ENCODE assay signal across 12 cellular contexts in the genomic region with DNA sequence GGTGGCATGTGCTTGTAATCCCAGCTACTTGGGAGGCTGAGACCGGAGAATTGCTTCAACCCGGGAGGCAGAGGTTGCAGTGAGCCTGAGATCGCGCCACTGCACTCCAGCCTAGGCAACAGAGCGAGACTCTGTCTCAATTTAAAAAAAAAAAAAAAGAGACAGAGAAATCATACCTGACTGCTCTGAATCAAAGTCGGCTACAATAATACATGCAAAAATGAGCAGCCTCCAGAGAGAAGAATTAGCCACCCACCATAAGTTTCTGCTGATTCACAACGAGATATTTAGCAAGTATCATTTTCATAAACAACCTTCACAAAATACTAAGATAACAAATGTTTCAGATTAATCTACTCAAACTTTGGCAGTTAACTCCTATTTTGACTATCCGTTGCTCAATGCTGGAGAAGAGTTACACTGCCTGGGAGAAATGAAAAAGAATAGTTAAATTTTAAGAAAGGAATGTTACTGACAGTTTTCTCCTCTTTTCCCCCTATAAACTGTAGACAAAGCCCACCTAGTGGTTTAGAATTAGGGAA. TPM values are rescaled to one million over a fixed set of nuclear protein-coding genes. Genes with fewer than 3 reads are reported as not detected.
DNase-seq lines count a peak whose midpoint lies in the region; ATAC-seq, FAIRE-seq and TF ChIP-seq lines count a peak whose summit lies in the region.
"Had no signal": no experiment of that assay in that cellular context is flagged by ENCODE, and none has a peak within 500 bp of the region (broad histone marks: within the 10 kb centered on the region; RNA-seq: fewer than 3 reads in every experiment).

No MANE protein-coding gene starts in this region.

- H3K9me3 ChIP-seq in BLaER1 (no peaks in the 10 kb centered on the region), astrocyte (ENCODE audit: insufficient read depth, low read depth, low read length) (no peaks in the 10 kb centered on the region), mesodermal cell (ENCODE audit: control insufficient read depth, low read length) (no peaks in the 10 kb centered on the region), left ventricle myocardium inferior (replicated peaks) (no peaks in the 10 kb centered on the region), spleen (no peaks in the 10 kb centered on the region)

- WGBS in mesodermal cell (ENCODE audit: insufficient coverage in 2 of 2), 2 experiments, result 90 to 97% methylated on average over 3 to 4 of the region's 8 CpGs
- WGBS in spleen, 5 donors, result 59 to 91% (median 72%) methylated on average over 8 of the region's 8 CpGs

- FAIRE-seq in astrocyte (lab: Jason Lieb, UNC) (no peak), HTR-8/SVneo (lab: Jason Lieb, UNC) (no peak)

- H3K36me3 ChIP-seq in BLaER1 (peaks cover 9% of the 10 kb centered on the region; the same call in 1 of the 2 replicates), astrocyte (ENCODE audit: insufficient read depth, low read length) (no peaks in the 10 kb centered on the region), mesodermal cell (ENCODE audit: control insufficient read depth, insufficient read depth, low read length) (no peaks in the 10 kb centered on the region), left ventricle myocardium inferior (no peaks in the 10 kb centered on the region), spleen (no peaks in the 10 kb centered on the region)

- H3K36me3 Mint-ChIP-seq in astrocyte (ENCODE audit: low read depth, unreplicated experiment), result no peaks in the 10 kb centered on the region
- H3K36me3 Mint-ChIP-seq: activated naive CD4-positive, alpha-beta T cell treated with anti-CD3 and anti-CD28 coated beads, Interleukin-2, amount 50 U/mL, for 24 hours had no signal

- H3K79me2 ChIP-seq in astrocyte (ENCODE audit: insufficient read depth, low read length), result peaks cover 5% of the 10 kb centered on the region

- no peak for TF ChIP-seq POLR2A in spleen (IDR thresholded peaks at IDR 0.05)

- no peak for ATAC-seq in esophagus mucosa

- H3K27ac ChIP-seq in BLaER1 (no peak overlapping the region), HL-60 (replicated peaks) (peak overlapping the region; percentile 96), astrocyte (ENCODE audit: low read depth, low read length) (no peak overlapping the region), mesodermal cell (ENCODE audit: low read depth, low read length, severe bottlenecking) (no peak overlapping the region), left ventricle myocardium inferior (replicated peaks) (no peak overlapping the region), spleen (peak overlapping the region in 1 of 8 donors; percentile 91)

- no peak overlapping the region for H2AFZ ChIP-seq in astrocyte (ENCODE audit: low read depth, low read length)

- peak overlapping the region; percentile 82 for H3K4me2 ChIP-seq in BLaER1
- H3K4me2 ChIP-seq in astrocyte (ENCODE audit: low read length), result peak overlapping the region; percentile 96

- H3K9ac ChIP-seq in BLaER1 (peak overlapping the region; percentile 27; the same call in 1 of the 2 replicates), astrocyte (ENCODE audit: low read length) (peak overlapping the region; percentile 84)

- intact Hi-C loops in left ventricle myocardium inferior (cut with micrococcal nuclease), result no loop called here
- intact Hi-C loops in spleen (cut with DNase I; ENCODE audit: low total_unique reads), result no loop called here

- H3K27me3 ChIP-seq in BLaER1 (no peaks in the 10 kb centered on the region), HL-60 (ENCODE audit: insufficient read depth, poor library complexity, severe bottlenecking) (no peaks in the 10 kb centered on the region), astrocyte (ENCODE audit: insufficient read depth, low read length) (no peaks in the 10 kb centered on the region), left ventricle myocardium inferior (ENCODE audit: low read depth) (no peaks in the 10 kb centered on the region), spleen (replicated peaks in 1 of 7) (peaks cover 0 to 16% (median 0%) of the 10 kb centered on the region in 7 donors)

- no peaks in the 10 kb centered on the region for H3K9me3 Mint-ChIP-seq in astrocyte (ENCODE audit: unreplicated experiment)
- H3K9me3 Mint-ChIP-seq: activated naive CD4-positive, alpha-beta T cell treated with anti-CD3 and anti-CD28 coated beads, Interleukin-2, amount 50 U/mL, for 24 hours had no signal

- H3K27ac Mint-ChIP-seq in astrocyte (ENCODE audit: unreplicated experiment), result no peak overlapping the region
- H3K27ac Mint-ChIP-seq: activated CD8-positive, alpha-beta T cell treated with anti-CD3 and anti-CD28 coated beads, Interleukin-2, amount 10 ng/mL, durations not matched to agents 7 days and 5 days; activated naive CD4-positive, alpha-beta T cell treated with anti-CD3 and anti-CD28 coated beads, Interleukin-2, amount 50 U/mL, for 24 hours had no signal

- TF ChIP-seq CTCF in HL-60 (IDR thresholded peaks at IDR 0.05; ENCODE audit: insufficient read depth, low read length) (no peak), astrocyte (IDR thresholded peaks at IDR 0.05; ENCODE audit: insufficient read depth, low read depth, low read length) (no peak), left ventricle myocardium inferior (IDR thresholded peaks at IDR 0.05; ENCODE audit: borderline replicate concordance) (no peak), spleen (IDR thresholded peaks at IDR 0.05 in 8 of 11, conservative IDR thresholded peaks at IDR 0.05 in 3 of 11) (no peak)

- no peak overlapping the region for H3K4me3 Mint-ChIP-seq in astrocyte (ENCODE audit: unreplicated experiment)

- no peaks in the 10 kb centered on the region for H4K20me1 ChIP-seq in BLaER1
- H4K20me1 ChIP-seq in astrocyte (ENCODE audit: insufficient read depth, low read length), result no peaks in the 10 kb centered on the region

- peaks cover 18% of the 10 kb centered on the region for H3K4me1 Mint-ChIP-seq in astrocyte (ENCODE audit: low read depth, unreplicated experiment)

- H3K4me1 ChIP-seq in BLaER1 (peaks cover 33% of the 10 kb centered on the region), astrocyte (ENCODE audit: insufficient read depth, low read length) (peaks cover 10% of the 10 kb centered on the region), mesodermal cell (ENCODE audit: control insufficient read depth, insufficient read depth, low read length, poor library complexity, severe bottlenecking) (peaks cover 16% of the 10 kb centered on the region), left ventricle myocardium inferior (peaks cover 22% of the 10 kb centered on the region), spleen (peaks cover 5 to 48% (median 30%) of the 10 kb centered on the region in 6 donors)

- H3K4me3 ChIP-seq in BLaER1, result peak overlapping the region; percentile 88
- H3K4me3 ChIP-seq in HL-60 (replicated peaks; ENCODE audit: insufficient read depth, low read length), result peak overlapping the region; percentile 72
- H3K4me3 ChIP-seq in astrocyte (ENCODE audit: insufficient read depth, low read depth, low read length), result peak overlapping the region; percentile 90
- H3K4me3 ChIP-seq in mesodermal cell (ENCODE audit: extremely low read depth, insufficient read depth, low read length, poor library complexity, severe bottlenecking), result peak overlapping the region; percentile 61
- no peak overlapping the region for H3K4me3 ChIP-seq in left ventricle myocardium inferior
- peak overlapping the region in 1 of 8 donors; percentile 87 for H3K4me3 ChIP-seq in spleen

- DNase-seq in HL-60 (ENCODE audit: low read depth in 1 of 2, low spot score in 1 of 2), result peak in 1 of 2 experiments; percentile 38
- DNase-seq in astrocyte (ENCODE audit: low read depth), result no peak
- no peak for DNase-seq in left ventricle myocardium inferior
- no peak for DNase-seq in spleen
- no peak for DNase-seq in HTR-8/SVneo (ENCODE audit: insufficient read length, low spot score)
- DNase-seq: activated CD8-positive, alpha-beta T cell treated with anti-CD3 and anti-CD28 coated beads, Interleukin-2, amount 10 ng/mL, durations not matched to agents 7 days and 5 days; Karpas-422; NCI-H446 had no signal

- H3K27me3 Mint-ChIP-seq in astrocyte (ENCODE audit: low read depth, unreplicated experiment), result no peaks in the 10 kb centered on the region
- H3K27me3 Mint-ChIP-seq: activated naive CD4-positive, alpha-beta T cell treated with anti-CD3 and anti-CD28 coated beads, Interleukin-2, amount 50 U/mL, for 24 hours had no signal

RNA-seq across cellular contexts. Expression of a gene that starts 1.5 kb away (rescaled TPM):
- total RNA-seq in astrocyte, result 27.7 and 29.6 TPM in 2 replicates
- 20.0 TPM for polyA plus RNA-seq in mesodermal cell (2013, experiment 1 of 2)
- polyA plus RNA-seq in mesodermal cell (2013, experiment 2 of 2), result 21.2 TPM
- total RNA-seq in left ventricle myocardium inferior, result 82.8 TPM
- total RNA-seq in spleen, result 10 to 100 TPM; 17.4 to 29.6 (median 22.4) TPM
- 1 to 10 TPM; 3.8 to 6.7 (median 6.4) TPM for polyA plus RNA-seq in spleen
- 14.3 TPM for total RNA-seq in esophagus mucosa

RNA-seq across cellular contexts. Expression of a gene that starts 30.3 kb away (rescaled TPM):
- 32.3 and 39.1 TPM in 2 replicates for total RNA-seq in astrocyte
- 23.0 TPM for polyA plus RNA-seq in mesodermal cell (2013, experiment 1 of 2)
- 29.3 TPM for polyA plus RNA-seq in mesodermal cell (2013, experiment 2 of 2)
- total RNA-seq in left ventricle myocardium inferior, result 20.2 TPM
- 10 to 100 TPM; 14.6 to 36.7 (median 23.7) TPM for total RNA-seq in spleen
- polyA plus RNA-seq in spleen, result 10 to 100 TPM; 10.6 to 16.7 (median 13.4) TPM
- total RNA-seq in esophagus mucosa, result 31.2 TPM
